In the genomic region with DNA sequence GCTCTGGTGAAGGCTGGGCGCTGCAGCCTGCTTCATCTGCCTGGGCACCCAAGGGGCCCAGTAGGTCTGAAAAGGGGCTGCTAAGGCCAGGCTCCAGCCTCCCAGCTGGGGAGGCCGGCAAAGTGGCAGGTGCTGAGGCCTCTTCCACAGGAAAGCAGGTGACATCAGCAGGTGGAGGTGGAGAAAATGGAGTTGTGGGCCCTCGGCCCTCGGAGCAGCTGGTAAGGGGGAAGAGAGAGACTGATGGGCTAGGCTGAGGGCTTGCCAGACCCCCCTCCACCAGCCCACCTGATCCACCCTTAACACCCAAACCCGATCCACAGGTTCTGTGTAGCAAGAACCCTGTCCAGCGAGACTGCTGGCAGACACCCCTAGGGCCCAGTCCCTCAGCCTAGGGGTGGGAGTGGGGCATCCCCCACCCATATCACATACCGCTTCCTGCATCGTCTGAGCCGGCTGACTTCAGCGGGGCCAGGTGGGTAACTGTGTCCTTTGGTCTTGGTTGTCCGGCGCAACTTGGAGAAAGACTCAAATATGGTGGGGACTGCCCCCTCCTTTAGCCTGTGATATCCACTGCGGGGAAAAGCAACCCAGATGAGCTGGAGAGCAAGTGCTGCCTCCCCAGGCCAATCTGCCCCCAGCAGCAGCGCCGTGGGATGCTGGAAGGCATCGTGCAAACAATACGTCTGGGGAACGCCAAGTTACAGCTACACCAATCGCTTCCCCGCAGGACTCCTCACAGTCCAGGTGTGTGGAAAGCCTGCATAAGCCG, we compare ENCODE assay signal across 8 cellular contexts. TPM values are rescaled to one million over a fixed set of nuclear protein-coding genes. Genes with fewer than 3 reads are reported as not detected.
A peak's percentile ranks its signal among the peaks of the same experiment; 100 is the strongest.
DNase-seq lines count a peak whose midpoint lies in the region; ATAC-seq and TF ChIP-seq lines count a peak whose summit lies in the region.

No MANE protein-coding gene starts in this region.

- intact Hi-C loops in MCF 10A (cut with micrococcal nuclease) = loop anchor here (5.0 kb wide), 1 partner anchor 113 kb away; no protein-coding TSS in a partner anchor

- TF ChIP-seq CTCF in BJ (IDR thresholded peaks at IDR 0.05; ENCODE audit: insufficient read depth, low read depth, low read length) (0 out of 2 replicates have a peak, but pooled peaks have one; percentile 8), MCF 10A (IDR thresholded peaks at IDR 0.05; ENCODE audit: unreplicated experiment) (no peak), GM20000 (IDR thresholded peaks at IDR 0.05; ENCODE audit: extremely low read depth, missing control alignments) (no peak)

- H3K4me1 ChIP-seq in muscle layer of duodenum (ENCODE audit: control insufficient read depth in 1 of 2, insufficient read depth in 2 of 2, low read length in 2 of 2) = peaks cover 18 to 32% of the 10 kb centered on the region in 2 donors

- H3K9me3 Mint-ChIP-seq in MCF 10A (ENCODE audit: unreplicated experiment) = no peaks in the 10 kb centered on the region

- H3K4me3 Mint-ChIP-seq in MCF 10A (ENCODE audit: unreplicated experiment) = peak overlapping the region; percentile 87

- peaks cover 10% of the 10 kb centered on the region for H3K4me1 Mint-ChIP-seq in MCF 10A (ENCODE audit: insufficient read depth, unreplicated experiment)

- H3K27me3 ChIP-seq in BJ (ENCODE audit: control insufficient read depth, insufficient read depth, low read length) (no peaks in the 10 kb centered on the region), muscle layer of duodenum (ENCODE audit: low read depth, low read length) (no peaks in the 10 kb centered on the region)

- peaks cover 13% of the 10 kb centered on the region for H3K36me3 Mint-ChIP-seq in MCF 10A (ENCODE audit: insufficient read depth, unreplicated experiment)

- H3K36me3 ChIP-seq in BJ (ENCODE audit: control insufficient read depth, insufficient read depth, low read length) (peaks cover 22% of the 10 kb centered on the region), muscle layer of duodenum (ENCODE audit: control insufficient read depth in 1 of 2, insufficient read depth in 2 of 2, low read length in 2 of 2) (peaks cover 5 to 61% of the 10 kb centered on the region in 2 donors)

- no TSS peak for BruUV-seq in MCF 10A (replicated peaks; lab: Mats Ljungman, UMichigan)

- H3K4me3 ChIP-seq in BJ (ENCODE audit: low read depth, low read length) (peak overlapping the region; percentile 71), muscle layer of duodenum (ENCODE audit: low read depth in 1 of 2, low read length in 2 of 2) (peak overlapping the region; percentile 79 to 90)
- H3K4me3 ChIP-seq in Jurkat, Clone E6-1 (ENCODE audit: low read length) = peak overlapping the region; percentile 90

- POLR2A ChIA-PET in BJ (lab: Charles Lee) (no interaction called here), MCF 10A (lab: Yijun Ruan, JAX) (interaction anchor here (0.5 to 2.0 kb wide), 12 partner anchors 9 to 749 kb away, joined by 3 to 7 read pairs (median 3); partner anchors contain the start of genes LRRC74B, LZTR1 and P2RX6)

- H3K27me3 Mint-ChIP-seq in MCF 10A (ENCODE audit: insufficient read depth, unreplicated experiment) = no peaks in the 10 kb centered on the region

- no peak overlapping the region for H3K27ac Mint-ChIP-seq in MCF 10A (ENCODE audit: low read depth, unreplicated experiment)

- no peaks in the 10 kb centered on the region for H3K9me3 ChIP-seq in muscle layer of duodenum (ENCODE audit: control insufficient read depth in 1 of 2, low read length in 2 of 2)

- CTCF ChIA-PET in BJ (lab: Yijun Ruan, JAX) = interaction anchor here (0.9 to 2.1 kb wide), 4 partner anchors 10 to 114 kb away, joined by 3 to 5 read pairs (median 4); partner anchors contain the start of gene LZTR1
- CTCF ChIA-PET in MCF 10A (lab: Yijun Ruan, JAX) = interaction anchor here (0.8 to 1.4 kb wide), 3 partner anchors 18 to 115 kb away, joined by 3 to 5 read pairs (median 3); partner anchors contain the start of gene LZTR1

- DNase-seq in BJ (ENCODE audit: low read depth) (no peak), MCF 10A (ENCODE audit: unreplicated experiment) (no peak), GM20000 (ENCODE audit: low spot score) (no peak), OCI-M1 (lab: John Stamatoyannopoulos, UW) (no peak)
- no peak for DNase-seq in Jurkat, Clone E6-1 (ENCODE audit: low read depth, low spot score)

- ATAC-seq in GM21576 (IDR thresholded peaks at IDR 0.05; ENCODE audit: unreplicated experiment) (no peak), HG02938 (IDR thresholded peaks at IDR 0.05; ENCODE audit: unreplicated experiment) (no peak)

- peak overlapping the region; percentile 93 for H3K27ac ChIP-seq in muscle layer of duodenum (ENCODE audit: low read length)

RNA-seq across cellular contexts. Expression of gene THAP7, which starts 1.5 kb away (rescaled TPM):
- polyA plus RNA-seq in BJ (2011; rRNA removed) = 17.9 and 24.4 TPM in 2 replicates
- polyA minus RNA-seq in BJ (2011; rRNA and poly(A)+ RNA removed) = 7.8 and 9.4 TPM in 2 replicates
- polyA plus RNA-seq in Jurkat, Clone E6-1 (2012; ENCODE audit: insufficient read depth, insufficient read length) = 61.4 TPM
- total RNA-seq in MCF 10A (2022) = 20.6 and 24.9 TPM in 2 replicates

RNA-seq across cellular contexts. Expression of gene P2RX6, which starts 14.6 kb away (rescaled TPM):
- polyA plus RNA-seq in BJ (2011; rRNA removed) = 1.2 and 2.0 TPM in 2 replicates
- polyA minus RNA-seq in BJ (2011; rRNA and poly(A)+ RNA removed) = 0.46 and 0.85 TPM in 2 replicates
- not detected for polyA plus RNA-seq in Jurkat, Clone E6-1 (2012; ENCODE audit: insufficient read depth, insufficient read length)
- 0.19 and 0.22 TPM in 2 replicates for total RNA-seq in MCF 10A (2022)

RNA-seq across cellular contexts. Expression of gene LZTR1, which starts 18.3 kb away (rescaled TPM):
- polyA plus RNA-seq in BJ (2011; rRNA removed) = 30.1 and 45.9 TPM in 2 replicates
- polyA minus RNA-seq in BJ (2011; rRNA and poly(A)+ RNA removed) = 34.9 and 42.9 TPM in 2 replicates
- polyA plus RNA-seq in Jurkat, Clone E6-1 (2012; ENCODE audit: insufficient read depth, insufficient read length) = 45.9 TPM
- 49.2 and 57.3 TPM in 2 replicates for total RNA-seq in MCF 10A (2022)

RNA-seq across cellular contexts. Expression of gene SLC7A4, which starts 32.0 kb away (rescaled TPM):
- polyA plus RNA-seq in BJ (2011; rRNA removed) = 0.27 and 0.29 TPM in 2 replicates
- polyA minus RNA-seq in BJ (2011; rRNA and poly(A)+ RNA removed) = 0.10 and 0.33 TPM in 2 replicates
- polyA plus RNA-seq in Jurkat, Clone E6-1 (2012; ENCODE audit: insufficient read depth, insufficient read length) = not detected
- not detected in 2 replicates for total RNA-seq in MCF 10A (2022)

RNA-seq across cellular contexts. Expression of gene AIFM3, which starts 33.3 kb away (rescaled TPM):
- polyA plus RNA-seq in BJ (2011; rRNA removed) = 0.25 and 0.28 TPM in 2 replicates
- 0.28 and 0.41 TPM in 2 replicates for polyA minus RNA-seq in BJ (2011; rRNA and poly(A)+ RNA removed)
- not detected for polyA plus RNA-seq in Jurkat, Clone E6-1 (2012; ENCODE audit: insufficient read depth, insufficient read length)
- total RNA-seq in MCF 10A (2022) = 1.1 and 1.3 TPM in 2 replicates
